Comparison of ENCODE assay signal across 8 cellular contexts in genomic region chr3:16482194-16482769, GRCh38. TPM values are rescaled to one million over a fixed set of nuclear protein-coding genes. Genes with fewer than 3 reads are reported as not detected.
A peak's percentile ranks its signal among the peaks of the same experiment; 100 is the strongest.
DNase-seq lines count a peak whose midpoint lies in the region; ATAC-seq, FAIRE-seq and TF ChIP-seq lines count a peak whose summit lies in the region.

No MANE protein-coding gene starts in this region.

- DNase-seq in WTC11 (ENCODE audit: low spot score) = no peak
- no peak for DNase-seq in osteocyte (ENCODE audit: extremely low spot score, unreplicated experiment)
- DNase-seq in HepG2 (ENCODE audit: low spot score) = no peak
- no peak for DNase-seq in RWPE1 (ENCODE audit: low spot score)
- no peak for DNase-seq in foreskin fibroblast
- no peak for DNase-seq in NCI-H1105 (lab: John Stamatoyannopoulos, UW)

- H3K9me3 ChIP-seq in HepG2 (ENCODE audit: low read length) = no peaks in the 10 kb centered on the region

- peaks cover 2% of the 10 kb centered on the region for H3K36me3 Mint-ChIP-seq in WTC11
- peaks cover 10% of the 10 kb centered on the region for H3K36me3 Mint-ChIP-seq in osteocyte (ENCODE audit: unreplicated experiment)

- H3K79me2 ChIP-seq in HepG2 (ENCODE audit: insufficient read depth, low read length) = no peaks in the 10 kb centered on the region

- peaks cover 17% of the 10 kb centered on the region for H3K9me3 Mint-ChIP-seq in WTC11
- H3K9me3 Mint-ChIP-seq in osteocyte (ENCODE audit: unreplicated experiment) = peaks cover 2% of the 10 kb centered on the region

- CTCF ChIA-PET in WTC11 (lab: Charles Lee) = interaction anchor here (0.7 to 2.0 kb wide), 3 partner anchors 34 to 192 kb away, joined by 4 to 12 read pairs (median 4); no protein-coding TSS in a partner anchor
- CTCF ChIA-PET in HepG2 (lab: Yijun Ruan, JAX; ENCODE audit: low intra/inter-chr PET ratio, low total read pairs) = no interaction called here
- CTCF ChIA-PET in RWPE1 (lab: Yijun Ruan, JAX) = no interaction called here

- TF ChIP-seq CTCF in WTC11 (IDR thresholded peaks at IDR 0.05) = no peak
- TF ChIP-seq CTCF in osteocyte (IDR thresholded peaks at IDR 0.05) = no peak
- no peak for TF ChIP-seq CTCF in HepG2 (CRISPR knock-in tag; IDR thresholded peaks at IDR 0.05)
- TF ChIP-seq CTCF in RWPE1 (conservative IDR thresholded peaks at IDR 0.05; ENCODE audit: low read depth) = no peak
- TF ChIP-seq CTCF in foreskin fibroblast (IDR thresholded peaks at IDR 0.05; ENCODE audit: low read depth, low read length) = no peak

- peak overlapping the region; percentile 55; the same call in 1 of the 2 replicates for H3K27ac Mint-ChIP-seq in WTC11
- H3K27ac Mint-ChIP-seq in osteocyte (ENCODE audit: unreplicated experiment) = peak overlapping the region; percentile 67

- no peak overlapping the region for H2AFZ ChIP-seq in HepG2 (ENCODE audit: low read length)

- ATAC-seq in HG02763 (IDR thresholded peaks at IDR 0.05; ENCODE audit: unreplicated experiment) (peak; percentile 10), WTC11 (no peak), HepG2 (no peak)

- H3K4me1 Mint-ChIP-seq in WTC11 (peaks cover 47% of the 10 kb centered on the region), osteocyte (ENCODE audit: unreplicated experiment) (peaks cover 90% of the 10 kb centered on the region)

- no peak for TF ChIP-seq EP300 in HepG2 (IDR thresholded peaks at IDR 0.05; ENCODE audit: low read depth in 2 of 2, low read length in 2 of 2)
- no peak for TF ChIP-seq EP300 in HepG2 (CRISPR knock-in tag; IDR thresholded peaks at IDR 0.05; ENCODE audit: borderline replicate concordance)

- in situ Hi-C loops in HepG2 (cut with HindIII; ENCODE audit: extremely low pct_ligation_motif_present, low pct_unique_long_range_greater_than_20kb) = no loop called here

- H4K20me1 ChIP-seq in HepG2 (ENCODE audit: insufficient read depth, low read length) = no peaks in the 10 kb centered on the region

- H3K4me3 ChIP-seq in HepG2 (replicated peaks in 1 of 3; ENCODE audit: insufficient read depth in 1 of 3, low read depth in 2 of 3, low read length in 3 of 3) = no peak overlapping the region
- H3K4me3 ChIP-seq in foreskin fibroblast (ENCODE audit: low read depth in 1 of 2, low read length in 2 of 2) = no peak overlapping the region

- H3K36me3 ChIP-seq in HepG2 (replicated peaks in 1 of 2; ENCODE audit: control insufficient read depth in 1 of 2, insufficient read depth in 2 of 2, low read length in 2 of 2) = no peaks in the 10 kb centered on the region

- H3K4me1 ChIP-seq in HepG2 (ENCODE audit: insufficient read depth, low read length) = no peaks in the 10 kb centered on the region

- H3K4me3 Mint-ChIP-seq in WTC11 = no peak overlapping the region
- H3K4me3 Mint-ChIP-seq in osteocyte (ENCODE audit: unreplicated experiment) = no peak overlapping the region

- POLR2A ChIA-PET in WTC11 (lab: Charles Lee) (no interaction called here), HepG2 (lab: Yijun Ruan, JAX) (no interaction called here), RWPE1 (lab: Yijun Ruan, JAX; ENCODE audit: low non-redundant PET) (no interaction called here)

- no peak overlapping the region for H3K9ac ChIP-seq in HepG2 (ENCODE audit: insufficient read depth, low read depth, low read length)

- FAIRE-seq in HepG2 (lab: Jason Lieb, UNC) = no peak

- peaks cover 0 to 7% of the 10 kb centered on the region in 2 experiments; a peak in 2 of 5 replicates for H3K27me3 ChIP-seq in HepG2 (ENCODE audit: control insufficient read depth in 1 of 2, insufficient read depth in 2 of 2, low read length in 2 of 2)

- no peak overlapping the region for H3K4me2 ChIP-seq in HepG2 (ENCODE audit: low read depth, low read length)

- no TSS peak for BruUV-seq in HepG2 (replicated peaks; lab: Mats Ljungman, UMichigan)

- H3K27ac ChIP-seq in HepG2 (ENCODE audit: extremely low read length, insufficient read depth, low read length) (no peak overlapping the region), RWPE1 (no peak overlapping the region)

- TF ChIP-seq POLR2A in GM19099 (IDR thresholded peaks at IDR 0.05; ENCODE audit: extremely low read depth, insufficient read length, low read depth) (peak; percentile 26), HepG2 (IDR thresholded peaks at IDR 0.05; ENCODE audit: insufficient read depth in 1 of 2, low read depth in 2 of 2, low read length in 2 of 2) (no peak)

- WGBS in HepG2 (ENCODE audit: low lambda C conversion rate) = 13% methylated on average over 3 of the region's 5 CpGs

- H3K27me3 Mint-ChIP-seq in WTC11 (ENCODE audit: low read depth) (peaks cover 97% of the 10 kb centered on the region), osteocyte (ENCODE audit: unreplicated experiment) (no peaks in the 10 kb centered on the region)

- intact Hi-C loops in HepG2 (cut with micrococcal nuclease; ENCODE audit: unreplicated experiment) = no loop called here

- no peak for TF ChIP-seq RAD21 in HepG2 (CRISPR knock-in tag; IDR thresholded peaks at IDR 0.05)

TF ChIP-seq in WTC11, 78 proteins besides CTCF, POLR2A, EP300 and RAD21:
- no peak for TF ChIP-seq NFATC4 (CRISPR knock-in tag; IDR thresholded peaks at IDR 0.05)
- no peak for TF ChIP-seq GRHL2 (CRISPR knock-in tag; IDR thresholded peaks at IDR 0.05; ENCODE audit: insufficient replicate concordance, severe bottlenecking)
- no peak for TF ChIP-seq TCF7 (CRISPR knock-in tag; IDR thresholded peaks at IDR 0.05; ENCODE audit: low read depth)
- no peak for TF ChIP-seq ATF3 (CRISPR knock-in tag; conservative IDR thresholded peaks at IDR 0.05)

TF ChIP-seq in HepG2, 621 proteins besides CTCF, POLR2A, EP300 and RAD21 (continues in another document):
- TF ChIP-seq SETDB1 (CRISPR knock-in tag; IDR thresholded peaks at IDR 0.05; ENCODE audit: borderline replicate concordance) (no peak), HNF1B (CRISPR knock-in tag; IDR thresholded peaks at IDR 0.05) (no peak), FOXA1 (IDR thresholded peaks at IDR 0.05) (no peak), FOXA1 (CRISPR knock-in tag; IDR thresholded peaks at IDR 0.05) (no peak), REST (IDR thresholded peaks at IDR 0.05; ENCODE audit: borderline replicate concordance in 1 of 2, low read depth in 1 of 2, low read length in 2 of 2) (no peak)

RNA-seq across cellular contexts. Expression of gene RFTN1, which starts 31.2 kb away (rescaled TPM):
- total RNA-seq in WTC11 (2021) (2.7 to 3.8 TPM (median 3.2 TPM) in 3 replicates), osteocyte (79.6 and 84.1 TPM in 2 replicates), HepG2 (2016; rRNA removed; fragmentation: Illumina TruSeq; extraction: Trizol) (not detected in 2 replicates)
- total RNA-seq in HepG2 (2016; cell fraction: cytosol; rRNA removed; fragmentation: Illumina TruSeq; extraction: Trizol; ENCODE audit: low read depth) = 0.40 TPM in 1 of 2 replicates, not detected in the other
- total RNA-seq in HepG2 (2016; cell fraction: insoluble cytoplasmic fraction; rRNA removed; fragmentation: Illumina TruSeq; extraction: Trizol) = not detected in 2 replicates
- total RNA-seq in HepG2 (2016; cell fraction: membrane; rRNA removed; fragmentation: Illumina TruSeq; extraction: Trizol) = not detected in 2 replicates
- total RNA-seq in HepG2 (2016; cell fraction: nucleus; rRNA removed; fragmentation: Illumina TruSeq; extraction: Trizol) = not detected in 2 replicates
- polyA plus RNA-seq in HepG2 (2011; rRNA removed) = 0.24 TPM in 1 of 2 replicates, not detected in the other
- 0.08 and 0.22 TPM in 2 replicates for polyA plus RNA-seq in HepG2 (2011; cell fraction: cytosol; rRNA removed)
- polyA plus RNA-seq in HepG2 (2011; cell fraction: nucleus; rRNA removed) = 0.23 and 0.29 TPM in 2 replicates
- polyA plus RNA-seq in HepG2 (2012) = 0.30 and 0.35 TPM in 2 replicates
- polyA plus RNA-seq in HepG2 (2016; cell fraction: cytosol; fragmentation: Illumina TruSeq; extraction: Trizol; ENCODE audit: low read depth) = not detected in 2 replicates
- polyA plus RNA-seq in HepG2 (2016; cell fraction: insoluble cytoplasmic fraction; fragmentation: Illumina TruSeq; extraction: Trizol; ENCODE audit: low read depth) = not detected in 2 replicates
- polyA plus RNA-seq in HepG2 (2016; cell fraction: membrane; fragmentation: Illumina TruSeq; extraction: Trizol; ENCODE audit: low read depth) = not detected in 2 replicates
- polyA plus RNA-seq in HepG2 (2016; cell fraction: nucleus; fragmentation: Illumina TruSeq; extraction: Trizol; ENCODE audit: insufficient read depth, low read depth) = not detected in 2 replicates
- 0.12 TPM in 1 of 2 replicates, not detected in the other for polyA minus RNA-seq in HepG2 (2011; rRNA and poly(A)+ RNA removed; ENCODE audit: low replicate concordance)
- polyA minus RNA-seq in HepG2 (2011; cell fraction: cytosol; rRNA and poly(A)+ RNA removed) = not detected in 2 replicates
- not detected in 2 replicates for polyA minus RNA-seq in HepG2 (2011; cell fraction: nucleus; rRNA and poly(A)+ RNA removed)

Comparison
In these comparisons a context has a peak if more than half of its experiments do, and no peak if none do; other contexts are left out.
1. RNA of gene RFTN1, which starts 31.2 kb away (total RNA-seq): 79.6 to 84.1 TPM in osteocyte; 2.7 to 3.8 TPM in WTC11 and 0.40 TPM in HepG2; every median in the first group is over 10 times any median in the second.